In the genomic region with DNA sequence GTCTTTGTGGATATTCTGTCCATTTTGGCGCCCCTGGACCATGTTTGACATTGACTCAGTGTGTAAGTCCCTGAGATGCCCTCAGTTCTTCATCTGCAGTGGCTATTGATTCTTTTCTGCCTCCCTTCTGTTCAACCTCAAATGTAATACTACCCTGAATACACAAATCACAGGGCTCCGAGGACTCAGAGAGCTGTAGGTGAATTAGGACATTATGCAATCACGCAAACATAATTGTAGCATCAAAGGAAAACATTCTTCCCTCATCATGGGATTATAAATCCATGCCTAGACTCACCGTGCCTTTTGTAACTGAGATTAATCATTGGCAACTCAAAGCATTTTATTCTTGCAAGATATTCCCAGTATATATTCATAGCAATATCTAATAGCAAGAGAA, we compare ENCODE assay signal across 27 cellular contexts.
DNase-seq lines count a peak whose midpoint lies in the region; ATAC-seq and TF ChIP-seq lines count a peak whose summit lies in the region.
"Had no signal": no experiment of that assay in that cellular context is flagged by ENCODE, and none has a peak within 500 bp of the region (broad histone marks: within the 10 kb centered on the region; RNA-seq: fewer than 3 reads in every experiment).

No MANE protein-coding gene starts in this region.

- H3K4me1 ChIP-seq in lower lobe of right lung = no peaks in the 10 kb centered on the region
- H3K4me1 ChIP-seq: gastroesophageal sphincter, sigmoid colon, thyroid gland, uterus had no signal

- no peak for TF ChIP-seq CTCF in lower lobe of right lung (IDR thresholded peaks at IDR 0.05)

- intact Hi-C loops in lower lobe of right lung (cut with DNase I) = no loop called here

- H3K9me3 ChIP-seq in lower lobe of right lung = no peaks in the 10 kb centered on the region
- H3K9me3 ChIP-seq: gastroesophageal sphincter, HAP-1, MG63, sigmoid colon, thyroid gland, uterus had no signal

- no peak for ATAC-seq in lower lobe of right lung
- ATAC-seq in GM19035 (IDR thresholded peaks at IDR 0.05; ENCODE audit: unreplicated experiment) = no peak
- ATAC-seq: gastroesophageal sphincter had no signal

- no peak overlapping the region for H3K4me3 ChIP-seq in lower lobe of right lung
- H3K4me3 ChIP-seq: dorsolateral prefrontal cortex, gastroesophageal sphincter, HAP-1, hepatocyte, MG63, sigmoid colon, thyroid gland, uterus had no signal

- H3K27ac ChIP-seq in lower lobe of right lung = no peak overlapping the region
- H3K27ac ChIP-seq: C4-2B, dorsolateral prefrontal cortex, gastroesophageal sphincter, hepatocyte, HL-60, KMS-11, sigmoid colon, thyroid gland, uterus had no signal

- H3K27me3 ChIP-seq in lower lobe of right lung (ENCODE audit: low read depth) = no peaks in the 10 kb centered on the region
- H3K27me3 ChIP-seq: dorsolateral prefrontal cortex, gastroesophageal sphincter, hepatocyte, MG63, sigmoid colon, thyroid gland, uterus had no signal

- peak; percentile 40 for DNase-seq in COLO668 (lab: John Stamatoyannopoulos, UW; ENCODE audit: unreplicated experiment)
- DNase-seq in NCI-H1417 treated with DMSO at 0.1 percent for 48 hours (lab: John Stamatoyannopoulos, UW) = peak; percentile 54
- DNase-seq in NCI-H2107 treated with DMSO at 0.1 percent for 48 hours (lab: John Stamatoyannopoulos, UW; ENCODE audit: unreplicated experiment) = peak; percentile 39
- DNase-seq in NCI-H69 (lab: John Stamatoyannopoulos, UW) = peak; percentile 85
- DNase-seq in lower lobe of right lung = no peak
- no peak for DNase-seq in activated CD8-positive, alpha-beta memory T cell treated with anti-CD3 and anti-CD28 coated beads, Interleukin-2, amount 50 U/mL, for 48 hours
- no peak for DNase-seq in central memory CD4-positive, alpha-beta T cell
- DNase-seq: activated CD4-positive, alpha-beta memory T cell treated with anti-CD3 and anti-CD28 coated beads for 36 hours; activated CD4-positive, alpha-beta T cell treated with anti-CD3 and anti-CD28 coated beads for 1 hour; activated naive CD4-positive, alpha-beta T cell treated with anti-CD3 and anti-CD28 coated beads, Interleukin-2, amount 10 ng/mL, durations not matched to agents 7 days and 5 days; dorsolateral prefrontal cortex; EL; MG63; NCI-H524; nephron progenitor cell; sigmoid colon; stimulated activated CD4-positive, alpha-beta T cell treated with anti-CD3 and anti-CD28 coated beads, Interleukin-12 subunit alpha, Interleukin-12 subunit beta, amount 100 ng/mL, for 4 hours; stimulated activated CD4-positive, alpha-beta T cell treated with anti-CD3 and anti-CD28 coated beads, Interleukin-4, amount 100 ng/mL, for 1 hour; thyroid gland; uterus had no signal

- peaks cover 1% of the 10 kb centered on the region for H3K36me3 ChIP-seq in lower lobe of right lung
- H3K36me3 ChIP-seq: HAP-1, MG63, thyroid gland, uterus had no signal

Comparison
In these comparisons a context has a peak if more than half of its experiments do, and no peak if none do; other contexts are left out.
1. DNase-seq: peak in COLO668 (single experiment), NCI-H1417 treated with DMSO at 0.1 percent for 48 hours (single experiment), NCI-H2107 treated with DMSO at 0.1 percent for 48 hours (single experiment) and NCI-H69 (single experiment); none in lower lobe of right lung (single experiment), activated CD8-positive, alpha-beta memory T cell treated with anti-CD3 and anti-CD28 coated beads, Interleukin-2, amount 50 U/mL, for 48 hours (single experiment) and central memory CD4-positive, alpha-beta T cell (single experiment).